ENCODE assay signal across 9 cellular contexts in the genomic region with DNA sequence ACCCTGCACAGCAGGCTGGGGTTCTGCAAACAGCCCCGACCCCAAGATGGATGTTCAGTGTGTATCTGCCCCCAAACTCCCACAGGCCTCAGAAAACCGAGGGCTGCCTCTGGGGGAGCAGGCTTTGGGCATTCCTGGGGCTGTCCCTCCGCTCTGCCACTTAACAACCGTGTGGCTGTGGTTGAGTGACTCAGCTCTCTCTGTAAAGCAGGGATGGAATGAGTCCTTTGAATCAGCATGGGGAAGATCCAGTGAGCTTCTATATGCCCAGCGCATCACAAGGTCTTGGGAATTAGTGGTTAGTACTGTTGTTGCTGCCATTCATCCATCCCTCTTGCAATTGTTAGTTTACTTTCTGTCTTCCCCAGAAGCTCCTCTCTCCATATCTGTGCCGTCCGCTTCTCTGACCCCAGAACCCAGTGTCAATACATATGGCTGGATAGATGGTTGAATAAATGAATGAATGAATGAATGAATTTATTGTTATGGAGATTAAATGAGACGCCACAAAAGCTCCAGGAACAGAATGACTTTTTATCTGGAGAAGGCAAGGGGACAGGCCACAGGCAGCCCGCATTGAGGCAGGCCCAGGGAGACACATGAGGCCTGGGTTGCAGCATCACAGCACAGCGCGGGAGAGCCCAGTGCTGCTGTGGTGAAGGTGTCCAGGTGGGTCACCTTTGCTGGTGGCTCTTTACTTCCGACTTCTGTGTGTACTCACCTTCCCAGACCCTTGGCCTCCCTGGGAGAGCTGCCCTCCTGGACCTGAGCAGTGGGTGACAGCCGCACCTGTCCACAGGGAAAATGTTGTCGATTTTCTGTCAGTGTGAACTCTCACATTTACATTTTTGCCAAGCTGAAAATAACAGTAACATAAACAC.
DNase-seq lines count a peak whose midpoint lies in the region; ATAC-seq and TF ChIP-seq lines count a peak whose summit lies in the region.
"Had no signal": no experiment of that assay in that cellular context is flagged by ENCODE, and none has a peak within 500 bp of the region (broad histone marks: within the 10 kb centered on the region; RNA-seq: fewer than 3 reads in every experiment).

No MANE protein-coding gene starts in this region.

- H3K27me3 ChIP-seq in heart left ventricle (no peaks in the 10 kb centered on the region), ascending aorta (no peaks in the 10 kb centered on the region), transverse colon (no peaks in the 10 kb centered on the region), ovary (no peaks in the 10 kb centered on the region)

- in situ Hi-C loops in transverse colon (cut with MboI; ENCODE audit: low pct_ligation_motif_present in 1 of 4, low pct_unique_long_range_greater_than_20kb in 1 of 4, low sequenced_read_pairs in 3 of 4), result no loop called here

- H3K27ac ChIP-seq in heart left ventricle (peak overlapping the region; percentile 24 to 90 (median 82)), ascending aorta (peak overlapping the region; percentile 32 to 63), transverse colon (peak overlapping the region in 3 of 4 donors; percentile 26 to 60 (median 26)), ovary (peak overlapping the region in 1 of 2 donors; percentile 37)

- TF ChIP-seq POLR2A in heart left ventricle (IDR thresholded peaks at IDR 0.05), result no peak
- TF ChIP-seq POLR2A in transverse colon (IDR thresholded peaks at IDR 0.05), result no peak
- no peak for TF ChIP-seq POLR2A in ovary (IDR thresholded peaks at IDR 0.05)

- TF ChIP-seq EP300 in transverse colon (IDR thresholded peaks at IDR 0.05; ENCODE audit: low read depth) (no peak), ovary (IDR thresholded peaks at IDR 0.05) (no peak)

- DNase-seq in heart left ventricle, result no peak
- no peak for DNase-seq in Right ventricle myocardium superior
- no peak for DNase-seq in ascending aorta (ENCODE audit: low spot score in 2 of 2)
- DNase-seq in kidney tubule cell (ENCODE audit: low spot score), result peak; percentile 88
- no peak for DNase-seq in transverse colon
- no peak for DNase-seq in ovary
- DNase-seq in OCI-M1 (lab: John Stamatoyannopoulos, UW), result no peak
- no peak for DNase-seq in NCI-H2029 treated with DMSO at 0.1 percent for 48 hours (lab: John Stamatoyannopoulos, UW)

- ATAC-seq in heart left ventricle (no peak), Right ventricle myocardium superior (ENCODE audit: poor library complexity) (no peak)

- H3K4me3 ChIP-seq in heart left ventricle (no peak overlapping the region), ascending aorta (no peak overlapping the region), transverse colon (no peak overlapping the region), ovary (no peak overlapping the region)
- H3K4me3 ChIP-seq: lung had no signal

- no peaks in the 10 kb centered on the region for H3K36me3 ChIP-seq in heart left ventricle
- H3K36me3 ChIP-seq in ascending aorta, result no peaks in the 10 kb centered on the region
- H3K36me3 ChIP-seq in transverse colon, result no peaks in the 10 kb centered on the region
- no peaks in the 10 kb centered on the region for H3K36me3 ChIP-seq in ovary

- no peaks in the 10 kb centered on the region for H3K9me3 ChIP-seq in heart left ventricle
- H3K9me3 ChIP-seq in ascending aorta, result no peaks in the 10 kb centered on the region
- H3K9me3 ChIP-seq in transverse colon, result no peaks in the 10 kb centered on the region
- no peaks in the 10 kb centered on the region for H3K9me3 ChIP-seq in ovary

- WGBS in heart left ventricle, 4 donors, result 89 to 94% (median 93%) methylated on average over 12 to 14 of the region's 14 CpGs
- 89% methylated on average over 12 of the region's 14 CpGs; no CpG with 5 or more reads in 1 of the 2 donors for WGBS in transverse colon (ENCODE audit: low coverage in 1 of 2), 2 donors
- 86 to 89% (median 87%) methylated on average over 14 of the region's 14 CpGs for WGBS in ovary, 3 donors

- H3K4me1 ChIP-seq in heart left ventricle, result peaks cover 3 to 25% (median 16%) of the 10 kb centered on the region in 12 donors
- H3K4me1 ChIP-seq in ascending aorta, result peaks cover 0 to 5% of the 10 kb centered on the region in 2 donors
- no peaks in the 10 kb centered on the region for H3K4me1 ChIP-seq in transverse colon
- H3K4me1 ChIP-seq in ovary (ENCODE audit: insufficient read depth), result peaks cover 8% of the 10 kb centered on the region

- TF ChIP-seq CTCF in heart left ventricle (IDR thresholded peaks at IDR 0.05) (no peak), ascending aorta (IDR thresholded peaks at IDR 0.05) (no peak), transverse colon (IDR thresholded peaks at IDR 0.05) (no peak), ovary (IDR thresholded peaks at IDR 0.05) (no peak)

- intact Hi-C loops in heart left ventricle (cut with DNase I) (loop anchor here in 4 of 10 donors (5.0 to 10.0 kb wide), 5 partner anchors 49 to 96 kb away; a partner anchor contains a TSS), Right ventricle myocardium superior (cut with DNase I) (no loop called here), ascending aorta (cut with DNase I) (no loop called here), transverse colon (cut with DNase I; ENCODE audit: low total_unique reads) (no loop called here), ovary (cut with DNase I) (no loop called here)
